In the genomic region with DNA sequence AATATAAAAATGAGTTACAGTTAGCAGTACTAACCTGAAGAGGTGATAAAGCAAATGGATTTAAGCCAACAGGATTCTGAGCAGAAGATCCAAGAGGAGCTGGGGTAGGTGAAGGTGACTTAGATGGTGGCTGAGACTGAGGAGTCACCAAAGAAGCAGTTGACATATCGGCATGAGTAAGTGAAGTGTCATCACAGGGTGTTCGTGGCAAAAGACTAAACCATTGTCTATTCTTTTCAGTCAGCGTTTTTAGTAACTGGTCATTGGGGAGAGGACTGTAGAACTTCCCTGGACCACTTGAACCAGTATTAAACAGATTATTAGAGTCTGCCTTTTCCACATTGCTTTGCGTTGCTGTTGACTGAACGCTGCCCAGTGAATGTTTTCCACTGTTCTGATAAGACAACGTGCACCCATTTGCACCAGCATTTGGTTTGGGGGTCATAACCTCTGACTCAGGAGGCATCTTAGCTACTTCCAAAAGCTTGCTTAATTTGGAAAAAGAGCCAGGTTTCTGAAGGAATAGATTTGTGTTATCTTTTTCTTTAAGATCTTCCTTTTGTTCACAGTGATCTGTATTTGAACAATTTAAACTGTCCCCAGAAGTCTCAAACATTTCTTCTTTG, we compare ENCODE assay signal across 31 cellular contexts.
A peak's percentile ranks its signal among the peaks of the same experiment; 100 is the strongest.
DNase-seq lines count a peak whose midpoint lies in the region; ATAC-seq, FAIRE-seq and TF ChIP-seq lines count a peak whose summit lies in the region.
"Had no signal": no experiment of that assay in that cellular context is flagged by ENCODE, and none has a peak within 500 bp of the region (broad histone marks: within the 10 kb centered on the region; RNA-seq: fewer than 3 reads in every experiment).

No MANE protein-coding gene starts in this region.

- no peak overlapping the region for H3K4me3 Mint-ChIP-seq in activated CD8-positive, alpha-beta T cell treated with anti-CD3 and anti-CD28 coated beads for 36 hours
- H3K4me3 Mint-ChIP-seq in activated CD8-positive, alpha-beta T cell treated with anti-CD3 and anti-CD28 coated beads, Interleukin-2, amount 10 ng/mL, durations not matched to agents 7 days and 5 days = no peak overlapping the region
- H3K4me3 Mint-ChIP-seq in natural killer cell = no peak overlapping the region
- H3K4me3 Mint-ChIP-seq: activated CD4-positive, alpha-beta T cell treated with anti-CD3 and anti-CD28 coated beads, Interleukin-2, amount 10 ng/mL, durations not matched to agents 7 days and 5 days; neural progenitor cell; stimulated activated naive CD8-positive, alpha-beta T cell treated with anti-CD3 and anti-CD28 coated beads, Interleukin-15, amount 100 ng/mL, for 72 hours had no signal

- H3K9ac ChIP-seq in GM12878 (ENCODE audit: control insufficient read depth, insufficient read depth, low read length) = no peak overlapping the region
- H3K9ac ChIP-seq: neural progenitor cell had no signal

- no peak overlapping the region for H3K27ac ChIP-seq in GM12878 (ENCODE audit: control insufficient read depth, insufficient read depth)
- H3K27ac ChIP-seq: left lung, neural progenitor cell, pancreas, SJCRH30, spleen, thoracic aorta, WERI-Rb-1 had no signal

- no peaks in the 10 kb centered on the region for H3K27me3 ChIP-seq in GM12878 (replicated peaks in 1 of 2; ENCODE audit: control insufficient read depth in 2 of 2, insufficient read depth in 2 of 2, low read length in 1 of 2)
- H3K27me3 ChIP-seq: left lung, neural progenitor cell, pancreas, SJCRH30, spleen had no signal

- 83% methylated on average over 6 of the region's 6 CpGs for WGBS in GM12878 (ENCODE audit: insufficient coverage, insufficient replicate concordance, low lambda C conversion rate, missing lambda C conversion rate)

- peak; percentile 56 for FAIRE-seq in GM12878 (lab: Jason Lieb, UNC)
- FAIRE-seq: D721Med, pancreas had no signal

- peaks cover 1% of the 10 kb centered on the region for H3K36me3 Mint-ChIP-seq in activated CD8-positive, alpha-beta T cell treated with anti-CD3 and anti-CD28 coated beads for 36 hours (ENCODE audit: low read depth)
- no peaks in the 10 kb centered on the region for H3K36me3 Mint-ChIP-seq in activated CD8-positive, alpha-beta T cell treated with anti-CD3 and anti-CD28 coated beads, Interleukin-2, amount 10 ng/mL, durations not matched to agents 7 days and 5 days (ENCODE audit: low read depth)
- peaks cover 6% of the 10 kb centered on the region for H3K36me3 Mint-ChIP-seq in natural killer cell

- H4K20me1 ChIP-seq in GM12878 (ENCODE audit: control insufficient read depth, insufficient read depth) = no peaks in the 10 kb centered on the region

- no peak for TF ChIP-seq RAD21 in GM12878 (IDR thresholded peaks at IDR 0.05; ENCODE audit: insufficient read depth, low read depth, low read length)

- no peak for TF ChIP-seq CTCF in activated CD8-positive, alpha-beta T cell treated with anti-CD3 and anti-CD28 coated beads for 36 hours (IDR thresholded peaks at IDR 0.05)
- TF ChIP-seq CTCF in GM12878 (IDR thresholded peaks at IDR 0.05 in 2 of 3, conservative IDR thresholded peaks at IDR 0.05 in 1 of 3; ENCODE audit: control insufficient read depth in 2 of 3, extremely low read depth in 1 of 3, insufficient read depth in 1 of 3, low read depth in 3 of 3, low read length in 3 of 3) (no peak), natural killer cell (IDR thresholded peaks at IDR 0.05) (no peak)

- DNase-seq in activated CD8-positive, alpha-beta T cell treated with anti-CD3 and anti-CD28 coated beads for 36 hours = no peak
- DNase-seq in activated CD8-positive, alpha-beta T cell treated with anti-CD3 and anti-CD28 coated beads, Interleukin-2, amount 10 ng/mL, durations not matched to agents 7 days and 5 days = no peak
- DNase-seq in M059J (ENCODE audit: low read depth) (peak; percentile 20), GM12878 (ENCODE audit: low read depth, low spot score) (no peak), pons (ENCODE audit: low spot score) (peak; percentile 35), cerebellum (ENCODE audit: low spot score) (no peak), cortex of kidney (lab: John Stamatoyannopoulos, UW) (no peak), natural killer cell (no peak)
- DNase-seq: 8988T; activated CD4-positive, alpha-beta T cell treated with anti-CD3 and anti-CD28 coated beads, Interleukin-2, amount 10 ng/mL, durations not matched to agents 7 days and 5 days; activated naive CD4-positive, alpha-beta T cell treated with anti-CD3 and anti-CD28 coated beads, Interleukin-2, amount 50 U/mL, for 16 hours; amygdala; effector CD4-positive, alpha-beta T cell; GOT3; left lung; mesendoderm; NCI-H1436; NCI-H2081; NCI-H226; NCI-H69; pancreas; SJCRH30; spleen; stimulated activated CD4-positive, alpha-beta T cell treated with anti-CD3 and anti-CD28 coated beads, Interleukin-2, amount 100 ng/mL, for 24 hours; stimulated activated CD8-positive, alpha-beta memory T cell treated with anti-CD3 and anti-CD28 coated beads, Interleukin-4, amount 100 ng/mL, for 48 hours; stimulated activated naive CD8-positive, alpha-beta T cell treated with anti-CD3 and anti-CD28 coated beads, Interleukin-15, amount 100 ng/mL, for 72 hours; SW 1271; WERI-Rb-1 had no signal

- H3K9me3 ChIP-seq in GM12878 (replicated peaks; ENCODE audit: control insufficient read depth, insufficient read depth, low read length) = no peaks in the 10 kb centered on the region
- H3K9me3 ChIP-seq: left lung, pancreas, SJCRH30, spleen, thoracic aorta had no signal

- H3K27ac Mint-ChIP-seq in activated CD8-positive, alpha-beta T cell treated with anti-CD3 and anti-CD28 coated beads for 36 hours = no peak overlapping the region
- H3K27ac Mint-ChIP-seq in activated CD8-positive, alpha-beta T cell treated with anti-CD3 and anti-CD28 coated beads, Interleukin-2, amount 10 ng/mL, durations not matched to agents 7 days and 5 days = no peak overlapping the region
- no peak overlapping the region for H3K27ac Mint-ChIP-seq in natural killer cell
- H3K27ac Mint-ChIP-seq: activated CD4-positive, alpha-beta T cell treated with anti-CD3 and anti-CD28 coated beads, Interleukin-2, amount 10 ng/mL, durations not matched to agents 7 days and 5 days; neural progenitor cell; stimulated activated naive CD8-positive, alpha-beta T cell treated with anti-CD3 and anti-CD28 coated beads, Interleukin-15, amount 100 ng/mL, for 72 hours had no signal

- RAD21 ChIA-PET in GM12878 (lab: Charles Lee; ENCODE audit: unreplicated experiment) = no interaction called here

- H3K4me3 ChIP-seq in GM12878 = no peak overlapping the region
- H3K4me3 ChIP-seq: left lung, neural progenitor cell, pancreas, SJCRH30, spleen, thoracic aorta had no signal

- SMC1A ChIA-PET in GM12878 (lab: Charles Lee; ENCODE audit: uncharacterized antibody, unreplicated experiment) = no interaction called here

- H3K4me1 Mint-ChIP-seq in activated CD8-positive, alpha-beta T cell treated with anti-CD3 and anti-CD28 coated beads for 36 hours (ENCODE audit: low read depth) = no peaks in the 10 kb centered on the region
- no peaks in the 10 kb centered on the region for H3K4me1 Mint-ChIP-seq in activated CD8-positive, alpha-beta T cell treated with anti-CD3 and anti-CD28 coated beads, Interleukin-2, amount 10 ng/mL, durations not matched to agents 7 days and 5 days (ENCODE audit: low read depth)
- no peaks in the 10 kb centered on the region for H3K4me1 Mint-ChIP-seq in natural killer cell
- H3K4me1 Mint-ChIP-seq: activated CD4-positive, alpha-beta T cell treated with anti-CD3 and anti-CD28 coated beads, Interleukin-2, amount 10 ng/mL, durations not matched to agents 7 days and 5 days; neural progenitor cell; stimulated activated naive CD8-positive, alpha-beta T cell treated with anti-CD3 and anti-CD28 coated beads, Interleukin-15, amount 100 ng/mL, for 72 hours had no signal

- no peaks in the 10 kb centered on the region for H3K9me3 Mint-ChIP-seq in activated CD8-positive, alpha-beta T cell treated with anti-CD3 and anti-CD28 coated beads for 36 hours
- H3K9me3 Mint-ChIP-seq in activated CD8-positive, alpha-beta T cell treated with anti-CD3 and anti-CD28 coated beads, Interleukin-2, amount 10 ng/mL, durations not matched to agents 7 days and 5 days (ENCODE audit: insufficient read depth) = no peaks in the 10 kb centered on the region
- no peaks in the 10 kb centered on the region for H3K9me3 Mint-ChIP-seq in natural killer cell
- H3K9me3 Mint-ChIP-seq: activated CD4-positive, alpha-beta T cell treated with anti-CD3 and anti-CD28 coated beads, Interleukin-2, amount 10 ng/mL, durations not matched to agents 7 days and 5 days; stimulated activated naive CD8-positive, alpha-beta T cell treated with anti-CD3 and anti-CD28 coated beads, Interleukin-15, amount 100 ng/mL, for 72 hours had no signal

- no peaks in the 10 kb centered on the region for H3K79me2 ChIP-seq in GM12878 (ENCODE audit: control insufficient read depth, insufficient read depth, low read length)

- in situ Hi-C loops in GM12878 (cut with MboI) = no loop called here

- no peaks in the 10 kb centered on the region for H3K4me1 ChIP-seq in GM12878 (ENCODE audit: control insufficient read depth, insufficient read depth, low read length)
- H3K4me1 ChIP-seq: left lung, neural progenitor cell, pancreas, spleen had no signal

- POLR2A ChIA-PET in activated CD8-positive, alpha-beta T cell treated with anti-CD3 and anti-CD28 coated beads for 36 hours (lab: Charles Lee) = no interaction called here
- POLR2A ChIA-PET in activated CD8-positive, alpha-beta T cell treated with anti-CD3 and anti-CD28 coated beads, Interleukin-2, amount 10 ng/mL, durations not matched to agents 7 days and 5 days (lab: Charles Lee) = no interaction called here
- POLR2A ChIA-PET in GM12878 (lab: Charles Lee) = no interaction called here

- no peak overlapping the region for H3K4me2 ChIP-seq in GM12878 (ENCODE audit: control insufficient read depth, insufficient read depth)
- H3K4me2 ChIP-seq: neural progenitor cell had no signal

- no peaks in the 10 kb centered on the region for H3K27me3 Mint-ChIP-seq in activated CD8-positive, alpha-beta T cell treated with anti-CD3 and anti-CD28 coated beads for 36 hours
- no peaks in the 10 kb centered on the region for H3K27me3 Mint-ChIP-seq in activated CD8-positive, alpha-beta T cell treated with anti-CD3 and anti-CD28 coated beads, Interleukin-2, amount 10 ng/mL, durations not matched to agents 7 days and 5 days (ENCODE audit: low read depth)
- no peaks in the 10 kb centered on the region for H3K27me3 Mint-ChIP-seq in natural killer cell (ENCODE audit: low read depth in 2 of 2)
- H3K27me3 Mint-ChIP-seq: activated CD4-positive, alpha-beta T cell treated with anti-CD3 and anti-CD28 coated beads, Interleukin-2, amount 10 ng/mL, durations not matched to agents 7 days and 5 days; stimulated activated naive CD8-positive, alpha-beta T cell treated with anti-CD3 and anti-CD28 coated beads, Interleukin-15, amount 100 ng/mL, for 72 hours had no signal

- CTCF ChIA-PET in activated CD8-positive, alpha-beta T cell treated with anti-CD3 and anti-CD28 coated beads for 36 hours (lab: Charles Lee) = no interaction called here
- CTCF ChIA-PET in activated CD8-positive, alpha-beta T cell treated with anti-CD3 and anti-CD28 coated beads, Interleukin-2, amount 10 ng/mL, durations not matched to agents 7 days and 5 days (lab: Charles Lee) = no interaction called here
- CTCF ChIA-PET in GM12878 (lab: Yijun Ruan, JAX) = no interaction called here

- intact Hi-C loops in activated CD8-positive, alpha-beta T cell treated with anti-CD3 and anti-CD28 coated beads for 36 hours (cut with micrococcal nuclease) = no loop called here
- intact Hi-C loops in GM12878 (cut with micrococcal nuclease; ENCODE audit: unreplicated experiment) = no loop called here
- intact Hi-C loops in natural killer cell (cut with micrococcal nuclease) = no loop called here

- peak; percentile 24 for ATAC-seq in activated CD8-positive, alpha-beta T cell treated with anti-CD3 and anti-CD28 coated beads for 36 hours
- ATAC-seq in activated CD8-positive, alpha-beta T cell treated with anti-CD3 and anti-CD28 coated beads, Interleukin-2, amount 10 ng/mL, durations not matched to agents 7 days and 5 days = no peak
- ATAC-seq in GM12878 = no peak
- ATAC-seq in natural killer cell = no peak
- ATAC-seq: left lung; pancreas; stimulated activated naive CD8-positive, alpha-beta T cell treated with anti-CD3 and anti-CD28 coated beads, Interleukin-15, amount 100 ng/mL, for 72 hours had no signal

- BruUV-seq in GM12878 (replicated peaks; lab: Mats Ljungman, UMichigan) = TSS peak; percentile 57

- H2AFZ ChIP-seq in GM12878 (ENCODE audit: control insufficient read depth, low read depth, low read length) = no peak overlapping the region
- H2AFZ ChIP-seq: neural progenitor cell had no signal

- TF ChIP-seq POLR2A in GM12878 (IDR thresholded peaks at IDR 0.05; ENCODE audit: low read depth, low read length) = no peak

- H3K36me3 ChIP-seq in GM12878 (ENCODE audit: control insufficient read depth in 2 of 2, insufficient read depth in 2 of 2, low read length in 1 of 2) = peaks cover 0 to 5% of the 10 kb centered on the region in 2 experiments; a peak in 1 of 4 replicates

- no peak for TF ChIP-seq EP300 in GM12878 (IDR thresholded peaks at IDR 0.05; ENCODE audit: borderline replicate concordance in 1 of 2, control insufficient read depth in 1 of 2, low read depth in 2 of 2, low read length in 2 of 2)

Comparison
In these comparisons a context has a peak if more than half of its experiments do, and no peak if none do; other contexts are left out.
1. DNase-seq: peak in M059J (single experiment) and pons (single experiment); none in activated CD8-positive, alpha-beta T cell treated with anti-CD3 and anti-CD28 coated beads for 36 hours (single experiment), activated CD8-positive, alpha-beta T cell treated with anti-CD3 and anti-CD28 coated beads, Interleukin-2, amount 10 ng/mL, durations not matched to agents 7 days and 5 days (single experiment), GM12878 (single experiment), cerebellum (single experiment), cortex of kidney (single experiment) and natural killer cell (single experiment).